ENCODE assay signal across 17 cellular contexts in genomic region chr17:65389956-65390355, GRCh38.
DNase-seq lines count a peak whose midpoint lies in the region; ATAC-seq and TF ChIP-seq lines count a peak whose summit lies in the region.
"Had no signal": no experiment of that assay in that cellular context is flagged by ENCODE, and none has a peak within 500 bp of the region (broad histone marks: within the 10 kb centered on the region; RNA-seq: fewer than 3 reads in every experiment).

No MANE protein-coding gene starts in this region.

- no peak overlapping the region for H3K27ac Mint-ChIP-seq in CD14-positive monocyte
- H3K27ac Mint-ChIP-seq: activated CD4-positive, alpha-beta memory T cell treated with anti-CD3 and anti-CD28 coated beads for 36 hours; activated naive CD8-positive, alpha-beta T cell treated with anti-CD3 and anti-CD28 coated beads, Interleukin-2, amount 10 ng/mL, durations not matched to agents 7 days and 5 days; mesothelial cell of epicardium; T-helper 1 cell treated with Interleukin-12 subunit alpha and Interleukin-12 subunit beta and Interleukin-4 antibody, amounts not matched to agents 30 μg/mL and 1 μg/mL, for 36 hours had no signal

- peaks cover 2 to 8% (median 6%) of the 10 kb centered on the region in 3 donors for H3K27me3 Mint-ChIP-seq in CD14-positive monocyte (ENCODE audit: low read depth in 3 of 3)
- H3K27me3 Mint-ChIP-seq: activated naive CD8-positive, alpha-beta T cell treated with anti-CD3 and anti-CD28 coated beads, Interleukin-2, amount 10 ng/mL, durations not matched to agents 7 days and 5 days had no signal

- H3K9ac ChIP-seq in fibroblast of lung (ENCODE audit: insufficient read depth, low read length) (no peak overlapping the region), MM.1S (ENCODE audit: low read length) (no peak overlapping the region)

- no peaks in the 10 kb centered on the region for H3K4me1 Mint-ChIP-seq in CD14-positive monocyte
- H3K4me1 Mint-ChIP-seq: mesothelial cell of epicardium had no signal

- H3K36me3 Mint-ChIP-seq in CD14-positive monocyte, result no peaks in the 10 kb centered on the region
- H3K36me3 Mint-ChIP-seq: activated CD4-positive, alpha-beta memory T cell treated with anti-CD3 and anti-CD28 coated beads for 36 hours; activated naive CD8-positive, alpha-beta T cell treated with anti-CD3 and anti-CD28 coated beads, Interleukin-2, amount 10 ng/mL, durations not matched to agents 7 days and 5 days; mesothelial cell of epicardium had no signal

- H3F3A ChIP-seq in MM.1S (ENCODE audit: insufficient read depth, low read length), result no peaks in the 10 kb centered on the region

- no peak overlapping the region for H2AFZ ChIP-seq in fibroblast of lung (ENCODE audit: low read length)
- no peak overlapping the region for H2AFZ ChIP-seq in MM.1S (ENCODE audit: low read length)

- H3K79me2 ChIP-seq in fibroblast of lung (ENCODE audit: control insufficient read depth, insufficient read depth, low read length) (no peaks in the 10 kb centered on the region), MM.1S (ENCODE audit: low read length) (no peaks in the 10 kb centered on the region)

- H3K9me3 Mint-ChIP-seq in CD14-positive monocyte, result peaks cover 0 to 21% (median 10%) of the 10 kb centered on the region in 7 donors
- H3K9me3 Mint-ChIP-seq: activated CD4-positive, alpha-beta memory T cell treated with anti-CD3 and anti-CD28 coated beads for 36 hours; mesothelial cell of epicardium; T-helper 1 cell treated with Interleukin-12 subunit alpha and Interleukin-12 subunit beta and Interleukin-4 antibody, amounts not matched to agents 30 μg/mL and 1 μg/mL, for 36 hours had no signal

- peaks cover 10% of the 10 kb centered on the region for H3K4me1 ChIP-seq in fibroblast of lung (ENCODE audit: control insufficient read depth, extremely low read depth, insufficient read depth, low read length)
- no peaks in the 10 kb centered on the region for H3K4me1 ChIP-seq in MM.1S (ENCODE audit: low read length)
- H3K4me1 ChIP-seq: prostate gland had no signal

- H3K9me3 ChIP-seq in fibroblast of lung (ENCODE audit: control insufficient read depth, insufficient read depth, low read depth, low read length) (no peaks in the 10 kb centered on the region), MM.1S (replicated peaks; ENCODE audit: insufficient read depth, low read length) (no peaks in the 10 kb centered on the region)
- H3K9me3 ChIP-seq: prostate gland had no signal

- DNase-seq in Daoy (ENCODE audit: low read depth) (peak; percentile 69), M059J (ENCODE audit: low read depth) (peak; percentile 97), fibroblast of lung (ENCODE audit: low read depth in 2 of 2) (peak; percentile 33 to 94), retinal pigment epithelial cell (ENCODE audit: low read depth) (peak; percentile 46), CD14-positive monocyte (ENCODE audit: low spot score) (no peak), MM.1S (no peak), NCI-H2029 (lab: John Stamatoyannopoulos, UW) (no peak)
- DNase-seq: activated CD4-positive, alpha-beta memory T cell treated with anti-CD3 and anti-CD28 coated beads for 36 hours; activated naive CD8-positive, alpha-beta T cell treated with anti-CD3 and anti-CD28 coated beads, Interleukin-2, amount 10 ng/mL, durations not matched to agents 7 days and 5 days; H7; stimulated activated CD4-positive, alpha-beta T cell treated with anti-CD3 and anti-CD28 coated beads, Interleukin-2, amount 100 ng/mL, for 48 hours; stimulated activated naive CD4-positive, alpha-beta T cell treated with Interleukin-2 at 50 U/mL for 16 hours had no signal

- intact Hi-C loops in CD14-positive monocyte (cut with micrococcal nuclease), result no loop called here

- peak overlapping the region; percentile 4 for H3K4me2 ChIP-seq in fibroblast of lung (ENCODE audit: extremely low read depth, insufficient read depth, low read length)
- H3K4me2 ChIP-seq in MM.1S (ENCODE audit: low read depth, low read length), result no peak overlapping the region

- H3K4me3 Mint-ChIP-seq in CD14-positive monocyte, result no peak overlapping the region
- H3K4me3 Mint-ChIP-seq: activated CD4-positive, alpha-beta memory T cell treated with anti-CD3 and anti-CD28 coated beads for 36 hours; activated naive CD8-positive, alpha-beta T cell treated with anti-CD3 and anti-CD28 coated beads, Interleukin-2, amount 10 ng/mL, durations not matched to agents 7 days and 5 days; mesothelial cell of epicardium; T-helper 1 cell treated with Interleukin-12 subunit alpha and Interleukin-12 subunit beta and Interleukin-4 antibody, amounts not matched to agents 30 μg/mL and 1 μg/mL, for 36 hours had no signal

- H3K27ac ChIP-seq in fibroblast of lung (ENCODE audit: insufficient read depth, low read length) (no peak overlapping the region), MM.1S (ENCODE audit: low read length) (no peak overlapping the region)
- H3K27ac ChIP-seq: prostate gland had no signal

- H3K27me3 ChIP-seq in fibroblast of lung (ENCODE audit: control insufficient read depth, insufficient read depth, low read length), result no peaks in the 10 kb centered on the region
- H3K27me3 ChIP-seq in MM.1S (replicated peaks; ENCODE audit: insufficient read depth, low read length), result no peaks in the 10 kb centered on the region

- H3K36me3 ChIP-seq in fibroblast of lung (ENCODE audit: control insufficient read depth, insufficient read depth, low read length) (no peaks in the 10 kb centered on the region), MM.1S (replicated peaks; ENCODE audit: insufficient read depth, low read length) (no peaks in the 10 kb centered on the region)
- H3K36me3 ChIP-seq: prostate gland had no signal

- TF ChIP-seq CTCF in fibroblast of lung (conservative IDR thresholded peaks at IDR 0.05 in 1 of 2, IDR thresholded peaks at IDR 0.05 in 1 of 2; ENCODE audit: low read depth in 1 of 2, low read length in 2 of 2) (no peak), retinal pigment epithelial cell (conservative IDR thresholded peaks at IDR 0.05; ENCODE audit: low read depth, low read length) (no peak), CD14-positive monocyte (IDR thresholded peaks at IDR 0.05) (no peak), MM.1S (IDR thresholded peaks at IDR 0.05; ENCODE audit: low read length) (no peak)

- H3K4me3 ChIP-seq in fibroblast of lung (replicated peaks in 1 of 4; ENCODE audit: control extremely low read depth in 1 of 4, insufficient read depth in 1 of 4, low read depth in 3 of 4, low read length in 4 of 4), result no peak overlapping the region
- H3K4me3 ChIP-seq in retinal pigment epithelial cell (ENCODE audit: low read length), result no peak overlapping the region
- H3K4me3 ChIP-seq in MM.1S (ENCODE audit: low read length), result no peak overlapping the region
- H3K4me3 ChIP-seq: K562, prostate gland had no signal

- ATAC-seq in HG03521 (IDR thresholded peaks at IDR 0.05; ENCODE audit: unreplicated experiment), result no peak
- ATAC-seq: K562 had no signal

- no peaks in the 10 kb centered on the region for H3K9me2 ChIP-seq in MM.1S (replicated peaks; ENCODE audit: insufficient read depth, low read length)

- H4K20me1 ChIP-seq in fibroblast of lung (ENCODE audit: control insufficient read depth, extremely low read depth, insufficient read depth, low read length) (no peaks in the 10 kb centered on the region), MM.1S (ENCODE audit: insufficient read depth, low read length) (no peaks in the 10 kb centered on the region)

Comparison
In these comparisons a context has a peak if more than half of its experiments do, and no peak if none do; other contexts are left out.
1. DNase-seq: peak in Daoy (single experiment), M059J (single experiment), fibroblast of lung (2 of 2) and retinal pigment epithelial cell (single experiment); none in CD14-positive monocyte (single experiment), MM.1S (single experiment) and NCI-H2029 (single experiment).